In the genomic region with DNA sequence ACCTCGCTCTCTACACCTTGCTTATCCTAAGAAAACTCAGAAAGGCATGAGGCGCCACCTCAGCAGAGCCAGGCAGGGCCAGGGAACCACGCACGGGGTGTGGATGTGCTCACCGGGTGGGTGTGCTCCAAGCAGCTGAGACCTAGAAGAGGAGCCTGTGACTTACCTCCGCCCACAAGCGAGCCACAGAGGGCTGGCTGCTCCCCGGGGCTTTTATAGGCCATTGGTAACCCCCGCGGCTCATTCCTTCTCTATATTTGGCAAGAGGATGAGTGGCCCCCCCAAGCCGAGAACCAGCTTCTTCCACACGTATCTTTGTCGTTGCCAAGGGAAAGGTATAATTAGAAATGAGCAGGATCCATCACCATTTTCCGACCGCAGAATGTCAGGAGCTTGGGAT, we compare ENCODE assay signal across 17 cellular contexts. TPM values are rescaled to one million over a fixed set of nuclear protein-coding genes. Genes with fewer than 3 reads are reported as not detected.
A peak's percentile ranks its signal among the peaks of the same experiment; 100 is the strongest.
DNase-seq lines count a peak whose midpoint lies in the region; ATAC-seq and TF ChIP-seq lines count a peak whose summit lies in the region.
"Had no signal": no experiment of that assay in that cellular context is flagged by ENCODE, and none has a peak within 500 bp of the region (broad histone marks: within the 10 kb centered on the region; RNA-seq: fewer than 3 reads in every experiment).

A gene (minus strand): TSS at position 187 of the 400 bp plus-strand sequence. CDS start 2,245 bp downstream, outside the sequence.

- H3K27ac ChIP-seq in SJCRH30 (peak within 1 kb of the TSS; percentile 43), psoas muscle (no peak within 1 kb of the TSS), WERI-Rb-1 (no peak within 1 kb of the TSS)
- H3K27ac ChIP-seq: SK-N-MC had no signal

- peaks cover 9% of the 10 kb centered on the region for H3K27me3 Mint-ChIP-seq in T-helper 17 cell

- DNase-seq in SJCRH30 (no peak), head of caudate nucleus (peak in 39 of 42 donors; percentile 14 to 80 (median 46)), psoas muscle (peak in 1 of 2 donors; percentile 20), WERI-Rb-1 (no peak), HCEC 1CT (no peak), T-helper 17 cell (no peak)
- DNase-seq: DMS79, H9, NCI-H1092 treated with DMSO at 0.1 percent for 48 hours, NCI-H146, NCI-H2029 treated with DMSO at 0.1 percent for 48 hours, NCI-H2171 treated with DMSO at 0.1 percent for 48 hours, NCI-H774, Right ventricle myocardium superior had no signal

- intact Hi-C loops in head of caudate nucleus (cut with DNase I) = no loop called here
- intact Hi-C loops in psoas muscle (cut with DNase I) = no loop called here

- no peaks in the 10 kb centered on the region for H3K27me3 ChIP-seq in SJCRH30
- no peaks in the 10 kb centered on the region for H3K27me3 ChIP-seq in psoas muscle (ENCODE audit: insufficient read depth in 3 of 3, low read length in 2 of 3)
- no peaks in the 10 kb centered on the region for H3K27me3 ChIP-seq in WERI-Rb-1 (ENCODE audit: insufficient read depth, low read depth, severe bottlenecking)

- no peaks in the 10 kb centered on the region for H3K9me3 ChIP-seq in SJCRH30 (replicated peaks)
- no peaks in the 10 kb centered on the region for H3K9me3 ChIP-seq in psoas muscle
- H3K9me3 ChIP-seq in WERI-Rb-1 (ENCODE audit: severe bottlenecking) = no peaks in the 10 kb centered on the region
- H3K9me3 ChIP-seq in T-helper 17 cell (ENCODE audit: control insufficient read depth, low read length, poor library complexity, severe bottlenecking) = no peaks in the 10 kb centered on the region

- 57 to 69% (median 59%) methylated on average over 15 of the region's 15 CpGs for WGBS in psoas muscle, 3 donors

- TF ChIP-seq CTCF in psoas muscle (IDR thresholded peaks at IDR 0.05) (no peak), WERI-Rb-1 (IDR thresholded peaks at IDR 0.05; ENCODE audit: low read depth, low read length) (no peak)

- peaks cover 7% of the 10 kb centered on the region for H3K36me3 Mint-ChIP-seq in T-helper 17 cell (ENCODE audit: low read depth)

- H3K4me3 Mint-ChIP-seq in T-helper 17 cell = no peak within 1 kb of the TSS
- H3K4me3 Mint-ChIP-seq: CD14-positive monocyte, H9 had no signal

- H3K4me3 ChIP-seq in SJCRH30 = no peak within 1 kb of the TSS
- H3K4me3 ChIP-seq in psoas muscle = no peak within 1 kb of the TSS
- no peak within 1 kb of the TSS for H3K4me3 ChIP-seq in WERI-Rb-1 (ENCODE audit: low read depth, low read length)
- H3K4me3 ChIP-seq: SK-N-MC had no signal

- H3K4me1 Mint-ChIP-seq in T-helper 17 cell = peaks cover 8% of the 10 kb centered on the region

- ATAC-seq in psoas muscle = peak in 3 of 4 donors; percentile 40 to 76 (median 45)
- no peak for ATAC-seq in GM18519 (IDR thresholded peaks at IDR 0.05; ENCODE audit: low FRiP score, unreplicated experiment)
- no peak for ATAC-seq in T-helper 17 cell

- H3K36me3 ChIP-seq in SJCRH30 = no peaks in the 10 kb centered on the region
- H3K36me3 ChIP-seq in psoas muscle (ENCODE audit: insufficient read depth in 1 of 2, low read depth in 1 of 2) = peaks cover 0 to 15% of the 10 kb centered on the region in 2 donors
- no peaks in the 10 kb centered on the region for H3K36me3 ChIP-seq in WERI-Rb-1

- no peak within 1 kb of the TSS for H3K27ac Mint-ChIP-seq in T-helper 17 cell

- H3K4me1 ChIP-seq in SJCRH30 (peaks cover 5% of the 10 kb centered on the region), psoas muscle (no peaks in the 10 kb centered on the region)

RNA-seq across cellular contexts. Expression of the gene that starts here (rescaled TPM):
- 0.57 and 1.4 TPM in 2 replicates for total RNA-seq in SJCRH30 (2014; rRNA removed; shearing (Covaris generic))
- total RNA-seq in psoas muscle (100 to 1,000 TPM in 1 of 4 donors, 10 to 100 TPM in 1, 1 to 10 TPM in 2; 5.8 to 261 (median 34.6) TPM), T-helper 17 cell (1 to 10 TPM; 2.8 to 3.2 TPM)
- polyA plus RNA-seq in psoas muscle = 1 to 10 TPM; 1.9 to 5.4 (median 2.1) TPM

Comparison
In these comparisons a context has a peak if more than half of its experiments do, and no peak if none do; other contexts are left out.
1. DNase-seq: peak in head of caudate nucleus (39 of 42); none in SJCRH30 (0 of 2), WERI-Rb-1 (single experiment), HCEC 1CT (single experiment) and T-helper 17 cell (0 of 3).
2. ATAC-seq: peak in psoas muscle (3 of 4); none in GM18519 (single experiment) and T-helper 17 cell (single experiment).